In genomic region chr21:17612023-17612564, GRCh38 we compare ENCODE assay signal across 8 cellular contexts. TPM values are rescaled to one million over a fixed set of nuclear protein-coding genes. Genes with fewer than 3 reads are reported as not detected.
DNase-seq lines count a peak whose midpoint lies in the region; ATAC-seq and TF ChIP-seq lines count a peak whose summit lies in the region.

No MANE protein-coding gene starts in this region.

- no peak overlapping the region; the same call in 1 of the 2 replicates for H2AFZ ChIP-seq in OCI-LY3 (ENCODE audit: low read depth, low read length)

- peak; percentile 3 for ATAC-seq in HG02623 (IDR thresholded peaks at IDR 0.05; ENCODE audit: unreplicated experiment)
- ATAC-seq in right cardiac atrium, result peak; percentile 11 to 46

- 0 to 1% (median 1%) methylated on average over 45 to 50 of the region's 50 CpGs for WGBS in adipose tissue, 3 donors
- WGBS in right cardiac atrium, result under 1% methylated on average over 50 of the region's 50 CpGs

- peak overlapping the region; percentile 79 for H3K4me2 ChIP-seq in OCI-LY3 (ENCODE audit: low read length)

- no peak for TF ChIP-seq CTCF in OCI-LY3 (IDR thresholded peaks at IDR 0.05; ENCODE audit: low read depth, low read length)

- peaks cover 36% of the 10 kb centered on the region for H3K36me3 ChIP-seq in OCI-LY3 (replicated peaks; ENCODE audit: low read depth, low read length)

- H3K27me3 ChIP-seq in OCI-LY3 (ENCODE audit: low read depth, low read length) (no peaks in the 10 kb centered on the region), right cardiac atrium (ENCODE audit: control insufficient read depth, insufficient read depth) (no peaks in the 10 kb centered on the region)

- peaks cover 56% of the 10 kb centered on the region for H3K79me2 ChIP-seq in OCI-LY3 (ENCODE audit: low read length)

- intact Hi-C loops in right cardiac atrium (cut with DNase I), result no loop called here

- H3K4me3 ChIP-seq in OCI-LY3 (ENCODE audit: low read length) (peak overlapping the region; percentile 92), right cardiac atrium (ENCODE audit: low read length) (peak overlapping the region; percentile 92)

- peak overlapping the region; percentile 93 for H3K9ac ChIP-seq in OCI-LY3 (ENCODE audit: low read length)

- H3K27ac ChIP-seq in OCI-LY3 (ENCODE audit: low read length), result peak overlapping the region; percentile 69
- H3K27ac ChIP-seq in adipose tissue (ENCODE audit: low read depth, low read length), result peak overlapping the region; percentile 12
- H3K27ac ChIP-seq in right cardiac atrium (ENCODE audit: low read length), result peak overlapping the region; percentile 73

- DNase-seq in DMS 273 (lab: John Stamatoyannopoulos, UW; ENCODE audit: unreplicated experiment) (peak; percentile 68), DMS 273 treated with DMSO at 0.1 percent for 48 hours (lab: John Stamatoyannopoulos, UW) (no peak), right cardiac atrium (peak; percentile 44 to 79 (median 76)), renal cortical epithelial cell (ENCODE audit: low read depth) (peak; percentile 57), OCI-M1 (lab: John Stamatoyannopoulos, UW) (no peak)

- H3K4me1 ChIP-seq in OCI-LY3 (ENCODE audit: low read length) (peaks cover 13% of the 10 kb centered on the region), right cardiac atrium (ENCODE audit: control insufficient read depth, insufficient read depth, low read length) (no peaks in the 10 kb centered on the region)

- H3K9me3 ChIP-seq in OCI-LY3 (ENCODE audit: insufficient read depth, low read length) (no peaks in the 10 kb centered on the region), right cardiac atrium (ENCODE audit: control insufficient read depth, low read length) (no peaks in the 10 kb centered on the region)

- H4K20me1 ChIP-seq in OCI-LY3 (ENCODE audit: insufficient read depth, low read length), result peaks cover 36% of the 10 kb centered on the region

RNA-seq across cellular contexts. Expression of gene BTG3, which starts 0.6 kb away (rescaled TPM):
- 10 to 100 TPM; 14.4 to 35.5 (median 31.2) TPM for polyA plus RNA-seq in adipose tissue
- total RNA-seq in right cardiac atrium, result 10 to 100 TPM; 21.7 to 25.8 (median 22.9) TPM
- 33.7 TPM for polyA plus RNA-seq in right cardiac atrium
- total RNA-seq in renal cortical epithelial cell, result 26.9 and 31.1 TPM in 2 replicates

Comparison
In these comparisons a context has a peak if more than half of its experiments do, and no peak if none do; other contexts are left out.
1. DNase-seq: peak in DMS 273 (single experiment), right cardiac atrium (3 of 3) and renal cortical epithelial cell (single experiment); none in DMS 273 treated with DMSO at 0.1 percent for 48 hours (single experiment) and OCI-M1 (single experiment).
2. H3K27ac ChIP-seq: peak in every context shown above with its lines; median percentile 73 in right cardiac atrium; 69 in OCI-LY3; 12 in adipose tissue.